5 cellular contexts compared by ENCODE assay signal in the genomic region with DNA sequence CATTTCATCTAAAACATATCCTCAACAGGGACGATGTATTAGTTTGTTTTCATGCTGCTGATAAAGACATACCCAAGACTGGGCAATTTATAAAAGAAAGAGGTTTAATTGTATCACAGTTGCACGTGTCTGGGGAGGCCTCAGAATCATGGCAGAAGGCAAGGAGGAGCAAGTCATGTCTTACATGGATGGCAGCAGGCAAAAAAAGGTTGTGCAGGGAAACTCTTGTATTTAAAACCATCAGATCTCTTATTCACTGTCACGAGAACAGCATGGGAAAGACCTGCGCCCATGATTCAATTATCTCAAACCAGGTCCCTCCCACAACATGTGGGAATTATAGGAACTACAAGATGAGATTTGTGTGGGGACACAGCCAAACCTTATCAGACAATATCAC. TPM values are rescaled to one million over a fixed set of nuclear protein-coding genes. Genes with fewer than 3 reads are reported as not detected.
"Had no signal": no experiment of that assay in that cellular context is flagged by ENCODE, and none has a peak within 500 bp of the region (broad histone marks: within the 10 kb centered on the region; RNA-seq: fewer than 3 reads in every experiment).

No MANE protein-coding gene starts in this region.

RNA-seq across cellular contexts. Expression of gene METTL24, which starts 48.7 kb away (rescaled TPM):
- total RNA-seq: HepG2, HT-29, HT1080, IMR-90 had no signal
- polyA plus RNA-seq: HepG2, IgD-negative memory B cell, IMR-90 had no signal
